21 cellular contexts compared by ENCODE assay signal in genomic region chrX:79361192-79361870, GRCh38. TPM values are rescaled to one million over a fixed set of nuclear protein-coding genes. Genes with fewer than 3 reads are reported as not detected.
DNase-seq lines count a peak whose midpoint lies in the region; TF ChIP-seq lines count a peak whose summit lies in the region.
"Had no signal": no experiment of that assay in that cellular context is flagged by ENCODE, and none has a peak within 500 bp of the region (broad histone marks: within the 10 kb centered on the region; RNA-seq: fewer than 3 reads in every experiment).

No MANE protein-coding gene starts in this region.

- intact Hi-C loops in activated CD4-positive, alpha-beta T cell treated with anti-CD3 and anti-CD28 coated beads, Interleukin-2, amount 10 ng/mL, durations not matched to agents 24 days and 14 days (cut with micrococcal nuclease): loop anchor here (5.0 to 10.0 kb wide), 3 partner anchors 709 to 1467 kb away; partner anchors contain the start of genes COX7B, CYSLTR1 and MAGT1
- intact Hi-C loops in A673 (cut with micrococcal nuclease; ENCODE audit: unreplicated experiment): loop anchor here (10.0 kb wide), 1 partner anchor 267 kb away; no protein-coding TSS in a partner anchor

- H3K4me1 ChIP-seq in A673 (ENCODE audit: insufficient read depth, low read length, poor library complexity, severe bottlenecking): peaks cover 6% of the 10 kb centered on the region
- H3K4me1 ChIP-seq: adrenal gland, tibial nerve had no signal

- no peaks in the 10 kb centered on the region for H3K27me3 ChIP-seq in A673 (replicated peaks; ENCODE audit: insufficient read depth, low read depth, low read length, poor library complexity)
- H3K27me3 ChIP-seq: tibial nerve had no signal

- peaks cover 42% of the 10 kb centered on the region for H3K36me3 Mint-ChIP-seq in activated CD4-positive, alpha-beta T cell treated with anti-CD3 and anti-CD28 coated beads, Interleukin-2, amount 10 ng/mL, durations not matched to agents 24 days and 14 days (ENCODE audit: low read depth)
- H3K36me3 Mint-ChIP-seq in T-helper 1 cell treated with Interleukin-12 subunit alpha and Interleukin-12 subunit beta and Interleukin-4 antibody, amounts not matched to agents 30 μg/mL and 1 μg/mL, for 36 hours (ENCODE audit: low read depth): peaks cover 43% of the 10 kb centered on the region
- peaks cover 9% of the 10 kb centered on the region for H3K36me3 Mint-ChIP-seq in activated naive CD8-positive, alpha-beta T cell
- H3K36me3 Mint-ChIP-seq: brain, mesothelial cell of epicardium had no signal

- no peak for TF ChIP-seq CTCF in A673 (conservative IDR thresholded peaks at IDR 0.05; ENCODE audit: low read depth, low read length)

- H3K36me3 ChIP-seq in A673 (ENCODE audit: insufficient read depth, low read length, poor library complexity, severe bottlenecking): peaks cover 47% of the 10 kb centered on the region
- H3K36me3 ChIP-seq: adrenal gland, tibial nerve had no signal

- no peaks in the 10 kb centered on the region for H3K9me3 ChIP-seq in A673 (ENCODE audit: low read depth, low read length, poor library complexity, severe bottlenecking)
- H3K9me3 ChIP-seq: adrenal gland, tibial nerve had no signal

- H3K27me3 Mint-ChIP-seq in activated CD4-positive, alpha-beta T cell treated with anti-CD3 and anti-CD28 coated beads, Interleukin-2, amount 10 ng/mL, durations not matched to agents 24 days and 14 days: no peaks in the 10 kb centered on the region
- no peaks in the 10 kb centered on the region for H3K27me3 Mint-ChIP-seq in T-helper 1 cell treated with Interleukin-12 subunit alpha and Interleukin-12 subunit beta and Interleukin-4 antibody, amounts not matched to agents 30 μg/mL and 1 μg/mL, for 36 hours (ENCODE audit: low read depth)
- no peaks in the 10 kb centered on the region for H3K27me3 Mint-ChIP-seq in activated naive CD8-positive, alpha-beta T cell

- DNase-seq in activated CD4-positive, alpha-beta T cell treated with anti-CD3 and anti-CD28 coated beads, Interleukin-2, amount 10 ng/mL, durations not matched to agents 24 days and 14 days: peak; percentile 69
- DNase-seq in activated CD4-positive, alpha-beta T cell treated with anti-CD3 and anti-CD28 coated beads, Interleukin-2, amount 50 U/mL, for 4 hours: no peak
- no peak for DNase-seq in A673 (ENCODE audit: low spot score)
- no peak for DNase-seq in SIG-M5 (lab: John Stamatoyannopoulos, UW)
- no peak for DNase-seq in 8988T
- DNase-seq in ureter (ENCODE audit: low spot score): no peak
- DNase-seq: adrenal gland, left ventricle myocardium superior, NCI-H146, NCI-H2107, NCI-H446 had no signal

- H3K9me3 Mint-ChIP-seq in activated CD4-positive, alpha-beta T cell treated with anti-CD3 and anti-CD28 coated beads, Interleukin-2, amount 10 ng/mL, durations not matched to agents 24 days and 14 days: no peaks in the 10 kb centered on the region
- peaks cover 4% of the 10 kb centered on the region for H3K9me3 Mint-ChIP-seq in T-helper 1 cell treated with Interleukin-12 subunit alpha and Interleukin-12 subunit beta and Interleukin-4 antibody, amounts not matched to agents 30 μg/mL and 1 μg/mL, for 36 hours
- H3K9me3 Mint-ChIP-seq in activated naive CD8-positive, alpha-beta T cell (ENCODE audit: low read depth): no peaks in the 10 kb centered on the region
- H3K9me3 Mint-ChIP-seq: brain had no signal

- H3K27ac Mint-ChIP-seq in activated CD4-positive, alpha-beta T cell treated with anti-CD3 and anti-CD28 coated beads, Interleukin-2, amount 10 ng/mL, durations not matched to agents 24 days and 14 days: peak overlapping the region; percentile 74
- peak overlapping the region; percentile 80 for H3K27ac Mint-ChIP-seq in T-helper 1 cell treated with Interleukin-12 subunit alpha and Interleukin-12 subunit beta and Interleukin-4 antibody, amounts not matched to agents 30 μg/mL and 1 μg/mL, for 36 hours
- H3K27ac Mint-ChIP-seq in activated naive CD8-positive, alpha-beta T cell: peak overlapping the region; percentile 81
- H3K27ac Mint-ChIP-seq: brain, mesothelial cell of epicardium, nephron had no signal

- POLR2A ChIA-PET in A673 (lab: Charles Lee; ENCODE audit: low non-redundant PET): no interaction called here

- H3K27ac ChIP-seq in A673 (ENCODE audit: low read depth, low read length, poor library complexity, severe bottlenecking): peak overlapping the region; percentile 11
- H3K27ac ChIP-seq: adrenal gland, epithelial cell of prostate, tibial nerve had no signal

- peak overlapping the region; percentile 74 for H3K4me3 Mint-ChIP-seq in activated CD4-positive, alpha-beta T cell treated with anti-CD3 and anti-CD28 coated beads, Interleukin-2, amount 10 ng/mL, durations not matched to agents 24 days and 14 days
- peak overlapping the region; percentile 62 for H3K4me3 Mint-ChIP-seq in T-helper 1 cell treated with Interleukin-12 subunit alpha and Interleukin-12 subunit beta and Interleukin-4 antibody, amounts not matched to agents 30 μg/mL and 1 μg/mL, for 36 hours
- H3K4me3 Mint-ChIP-seq in activated naive CD8-positive, alpha-beta T cell: peak overlapping the region; percentile 27
- H3K4me3 Mint-ChIP-seq: brain, mesothelial cell of epicardium, nephron had no signal

- CTCF ChIA-PET in A673 (lab: Charles Lee): no interaction called here

- H3K4me1 Mint-ChIP-seq in activated CD4-positive, alpha-beta T cell treated with anti-CD3 and anti-CD28 coated beads, Interleukin-2, amount 10 ng/mL, durations not matched to agents 24 days and 14 days: peaks cover 23% of the 10 kb centered on the region
- peaks cover 30% of the 10 kb centered on the region for H3K4me1 Mint-ChIP-seq in T-helper 1 cell treated with Interleukin-12 subunit alpha and Interleukin-12 subunit beta and Interleukin-4 antibody, amounts not matched to agents 30 μg/mL and 1 μg/mL, for 36 hours (ENCODE audit: low read depth)
- peaks cover 43% of the 10 kb centered on the region for H3K4me1 Mint-ChIP-seq in activated naive CD8-positive, alpha-beta T cell (ENCODE audit: low read depth)

- no peak overlapping the region for H3K4me3 ChIP-seq in A673 (ENCODE audit: low read depth, low read length, poor library complexity, severe bottlenecking)
- H3K4me3 ChIP-seq: adrenal gland, tibial nerve had no signal

- BruUV-seq in A673 (replicated peaks; lab: Mats Ljungman, UMichigan): no TSS peak

RNA-seq across cellular contexts. Expression of gene ITM2A, which starts 5.8 kb away (rescaled TPM):
- total RNA-seq in activated CD4-positive, alpha-beta T cell treated with anti-CD3 and anti-CD28 coated beads, Interleukin-2, amount 10 ng/mL, durations not matched to agents 24 days and 14 days: 102 and 113 TPM in 2 replicates
- total RNA-seq in A673 (2021) (835 and 839 TPM in 2 replicates), ureter (42.2 TPM)
- total RNA-seq: A172, LHCN-M2, osteocyte had no signal
